ENCODE assay signal across 28 cellular contexts in genomic region chr6:81049425-81050042, GRCh38.
DNase-seq lines count a peak whose midpoint lies in the region; ATAC-seq, FAIRE-seq and TF ChIP-seq lines count a peak whose summit lies in the region.
"Had no signal": no experiment of that assay in that cellular context is flagged by ENCODE, and none has a peak within 500 bp of the region (broad histone marks: within the 10 kb centered on the region; RNA-seq: fewer than 3 reads in every experiment).

No MANE protein-coding gene starts in this region.

- CTCF ChIA-PET in HepG2 (lab: Yijun Ruan, JAX; ENCODE audit: low intra/inter-chr PET ratio, low total read pairs): no interaction called here

- no peak overlapping the region for H3K4me3 Mint-ChIP-seq in astrocyte (ENCODE audit: unreplicated experiment)
- H3K4me3 Mint-ChIP-seq: activated CD8-positive, alpha-beta T cell treated with anti-CD3 and anti-CD28 coated beads, Interleukin-2, amount 10 ng/mL, durations not matched to agents 7 days and 5 days; CD14-positive monocyte; stimulated activated naive B cell treated with anti-CD40 and anti-IgM and Interleukin-4, amounts not matched to agents 10 μg/mL and 1 μg/mL and 100 μg/mL, for 72 hours had no signal

- H3K79me2 ChIP-seq in HepG2 (ENCODE audit: insufficient read depth, low read length) (no peaks in the 10 kb centered on the region), astrocyte (ENCODE audit: insufficient read depth, low read length) (no peaks in the 10 kb centered on the region)

- H3K9me3 Mint-ChIP-seq in astrocyte (ENCODE audit: unreplicated experiment): no peaks in the 10 kb centered on the region

- TF ChIP-seq CTCF in HepG2 (CRISPR knock-in tag; IDR thresholded peaks at IDR 0.05): no peak
- no peak for TF ChIP-seq CTCF in right lobe of liver (IDR thresholded peaks at IDR 0.05)
- TF ChIP-seq CTCF in astrocyte (IDR thresholded peaks at IDR 0.05; ENCODE audit: insufficient read depth, low read depth, low read length): no peak
- TF ChIP-seq CTCF in fibroblast of the aortic adventitia (IDR thresholded peaks at IDR 0.05; ENCODE audit: insufficient read depth, low read length): no peak

- DNase-seq in HepG2 (ENCODE audit: low spot score): no peak
- DNase-seq in right lobe of liver: no peak
- DNase-seq in astrocyte (ENCODE audit: low read depth): peak; percentile 50
- peak; percentile 48 for DNase-seq in fibroblast of the aortic adventitia (ENCODE audit: low read depth)
- no peak for DNase-seq in stimulated activated CD4-positive, alpha-beta T cell treated with anti-CD3 and anti-CD28 coated beads, Interleukin-2, amount 100 ng/mL, for 48 hours
- no peak for DNase-seq in NCI-H2029 treated with DMSO at 0.1 percent for 48 hours (lab: John Stamatoyannopoulos, UW)
- DNase-seq in activated CD4-positive, alpha-beta T cell treated with anti-CD3 and anti-CD28 coated beads for 4 hours: no peak
- DNase-seq: activated CD4-positive, CD25-positive, alpha-beta regulatory T cell treated with anti-CD3 and anti-CD28 coated beads, Interleukin-2, amount 50 U/mL, for 72 hours; activated CD8-positive, alpha-beta T cell treated with anti-CD3 and anti-CD28 coated beads, Interleukin-2, amount 10 ng/mL, durations not matched to agents 7 days and 5 days; activated effector memory CD4-positive, alpha-beta T cell treated with Interleukin-2 at 50 U/mL for 16 hours; activated T-cell treated with anti-CD3 and anti-CD28 coated beads for 4 hours; brain microvascular endothelial cell; colonic mucosa; DMS153; GF-D8; kidney; MV-4-11; NCI-H146; NCI-H526 treated with DMSO at 0.1 percent for 48 hours; occipital lobe; RPMI8226; stimulated activated CD4-positive, alpha-beta T cell treated with anti-CD3 and anti-CD28 coated beads, Interleukin-4, amount 100 ng/mL, for 1 hour; stimulated activated naive B cell treated with anti-CD40 and anti-IgM and Interleukin-4, amounts not matched to agents 10 μg/mL and 1 μg/mL and 100 μg/mL, for 72 hours had no signal

- FAIRE-seq in HepG2 (lab: Jason Lieb, UNC) (no peak), astrocyte (lab: Jason Lieb, UNC) (no peak)
- FAIRE-seq: kidney had no signal

- no peaks in the 10 kb centered on the region for H3K36me3 Mint-ChIP-seq in astrocyte (ENCODE audit: low read depth, unreplicated experiment)
- H3K36me3 Mint-ChIP-seq: CD14-positive monocyte; stimulated activated naive B cell treated with anti-CD40 and anti-IgM and Interleukin-4, amounts not matched to agents 10 μg/mL and 1 μg/mL and 100 μg/mL, for 72 hours had no signal

- no peak overlapping the region for H3K4me3 ChIP-seq in HepG2 (replicated peaks in 1 of 3; ENCODE audit: insufficient read depth in 1 of 3, low read depth in 2 of 3, low read length in 3 of 3)
- H3K4me3 ChIP-seq in right lobe of liver: no peak overlapping the region
- no peak overlapping the region for H3K4me3 ChIP-seq in astrocyte (ENCODE audit: insufficient read depth, low read depth, low read length)
- no peak overlapping the region for H3K4me3 ChIP-seq in fibroblast of the aortic adventitia (ENCODE audit: low read depth, low read length)
- H3K4me3 ChIP-seq: colonic mucosa, esophagus muscularis mucosa, suprapubic skin had no signal

- no peak for TF ChIP-seq RAD21 in HepG2 (CRISPR knock-in tag; IDR thresholded peaks at IDR 0.05)

- no CpG with 5 or more reads among the region's 2 CpGs for WGBS in HepG2 (ENCODE audit: low lambda C conversion rate)
- WGBS in right lobe of liver (ENCODE audit: insufficient coverage, low coverage, low lambda C conversion rate, missing lambda C conversion rate): 40% methylated on average over 2 of the region's 2 CpGs

- H3K36me3 ChIP-seq in HepG2 (replicated peaks in 1 of 2; ENCODE audit: control insufficient read depth in 1 of 2, insufficient read depth in 2 of 2, low read length in 2 of 2) (no peaks in the 10 kb centered on the region), right lobe of liver (no peaks in the 10 kb centered on the region), astrocyte (ENCODE audit: insufficient read depth, low read length) (no peaks in the 10 kb centered on the region)
- H3K36me3 ChIP-seq: brain microvascular endothelial cell, colonic mucosa, esophagus muscularis mucosa, suprapubic skin had no signal

- H3K9me3 ChIP-seq in HepG2 (ENCODE audit: low read length) (peaks cover 5% of the 10 kb centered on the region; the same call in 1 of the 2 replicates), right lobe of liver (no peaks in the 10 kb centered on the region), astrocyte (ENCODE audit: insufficient read depth, low read depth, low read length) (no peaks in the 10 kb centered on the region)
- H3K9me3 ChIP-seq: colonic mucosa, esophagus muscularis mucosa, suprapubic skin had no signal

- ATAC-seq in HepG2 (no peak), right lobe of liver (no peak), HG02571 (IDR thresholded peaks at IDR 0.05; ENCODE audit: unreplicated experiment) (no peak)
- ATAC-seq: activated CD8-positive, alpha-beta T cell treated with anti-CD3 and anti-CD28 coated beads, Interleukin-2, amount 10 ng/mL, durations not matched to agents 7 days and 5 days; stimulated activated naive B cell treated with anti-CD40 and anti-IgM and Interleukin-4, amounts not matched to agents 10 μg/mL and 1 μg/mL and 100 μg/mL, for 72 hours had no signal

- intact Hi-C loops in HepG2 (cut with micrococcal nuclease; ENCODE audit: unreplicated experiment) (no loop called here), right lobe of liver (cut with DNase I) (no loop called here)

- no peak for TF ChIP-seq EP300 in HepG2 (IDR thresholded peaks at IDR 0.05; ENCODE audit: low read depth in 2 of 2, low read length in 2 of 2)
- TF ChIP-seq EP300 in HepG2 (CRISPR knock-in tag; IDR thresholded peaks at IDR 0.05; ENCODE audit: borderline replicate concordance): no peak

- H3K4me2 ChIP-seq in HepG2 (ENCODE audit: low read depth, low read length) (no peak overlapping the region), astrocyte (ENCODE audit: low read length) (no peak overlapping the region)
- H3K4me2 ChIP-seq: KMS-11 had no signal

- H3K4me1 Mint-ChIP-seq in astrocyte (ENCODE audit: low read depth, unreplicated experiment): no peaks in the 10 kb centered on the region
- H3K4me1 Mint-ChIP-seq: CD14-positive monocyte; stimulated activated naive B cell treated with anti-CD40 and anti-IgM and Interleukin-4, amounts not matched to agents 10 μg/mL and 1 μg/mL and 100 μg/mL, for 72 hours had no signal

- no peak overlapping the region for H2AFZ ChIP-seq in HepG2 (ENCODE audit: low read length)
- H2AFZ ChIP-seq in astrocyte (ENCODE audit: low read depth, low read length): no peak overlapping the region

- POLR2A ChIA-PET in HepG2 (lab: Yijun Ruan, JAX): no interaction called here

- in situ Hi-C loops in HepG2 (cut with HindIII; ENCODE audit: extremely low pct_ligation_motif_present, low pct_unique_long_range_greater_than_20kb): no loop called here

- no peaks in the 10 kb centered on the region for H3K27me3 Mint-ChIP-seq in astrocyte (ENCODE audit: low read depth, unreplicated experiment)
- H3K27me3 Mint-ChIP-seq: stimulated activated naive B cell treated with anti-CD40 and anti-IgM and Interleukin-4, amounts not matched to agents 10 μg/mL and 1 μg/mL and 100 μg/mL, for 72 hours had no signal

- H3K4me1 ChIP-seq in HepG2 (ENCODE audit: insufficient read depth, low read length) (no peaks in the 10 kb centered on the region), right lobe of liver (no peaks in the 10 kb centered on the region), astrocyte (ENCODE audit: insufficient read depth, low read length) (no peaks in the 10 kb centered on the region)
- H3K4me1 ChIP-seq: colonic mucosa, esophagus muscularis mucosa, suprapubic skin had no signal

- H3K27ac ChIP-seq in HepG2 (ENCODE audit: extremely low read length, insufficient read depth, low read length) (no peak overlapping the region), right lobe of liver (no peak overlapping the region), astrocyte (ENCODE audit: low read depth, low read length) (no peak overlapping the region)
- H3K27ac ChIP-seq: brain microvascular endothelial cell, colonic mucosa, esophagus muscularis mucosa, KMS-11, suprapubic skin had no signal

- no TSS peak for BruUV-seq in HepG2 (replicated peaks; lab: Mats Ljungman, UMichigan)

- H3K9ac ChIP-seq in HepG2 (ENCODE audit: insufficient read depth, low read depth, low read length): no peak overlapping the region
- no peak overlapping the region for H3K9ac ChIP-seq in astrocyte (ENCODE audit: low read length)
- H3K9ac ChIP-seq: KMS-11 had no signal

- H3K27me3 ChIP-seq in HepG2 (ENCODE audit: control insufficient read depth in 1 of 2, insufficient read depth in 2 of 2, low read length in 2 of 2) (no peaks in the 10 kb centered on the region), right lobe of liver (no peaks in the 10 kb centered on the region), astrocyte (ENCODE audit: insufficient read depth, low read length) (no peaks in the 10 kb centered on the region)
- H3K27me3 ChIP-seq: brain microvascular endothelial cell, colonic mucosa, esophagus muscularis mucosa, suprapubic skin had no signal

- TF ChIP-seq POLR2A in HepG2 (IDR thresholded peaks at IDR 0.05; ENCODE audit: insufficient read depth in 1 of 2, low read depth in 2 of 2, low read length in 2 of 2) (no peak), right lobe of liver (IDR thresholded peaks at IDR 0.05) (no peak)

- H4K20me1 ChIP-seq in HepG2 (ENCODE audit: insufficient read depth, low read length): no peaks in the 10 kb centered on the region
- no peaks in the 10 kb centered on the region for H4K20me1 ChIP-seq in astrocyte (ENCODE audit: insufficient read depth, low read length)

- H3K27ac Mint-ChIP-seq in astrocyte (ENCODE audit: unreplicated experiment): no peak overlapping the region
- H3K27ac Mint-ChIP-seq: activated CD8-positive, alpha-beta T cell treated with anti-CD3 and anti-CD28 coated beads, Interleukin-2, amount 10 ng/mL, durations not matched to agents 7 days and 5 days; CD14-positive monocyte; stimulated activated naive B cell treated with anti-CD40 and anti-IgM and Interleukin-4, amounts not matched to agents 10 μg/mL and 1 μg/mL and 100 μg/mL, for 72 hours had no signal

TF ChIP-seq in HepG2, 621 proteins besides CTCF, POLR2A, EP300 and RAD21:
- TF ChIP-seq MAFK (conservative IDR thresholded peaks at IDR 0.05 in 1 of 2, IDR thresholded peaks at IDR 0.05 in 1 of 2; ENCODE audit: low read length in 2 of 2) (peak; percentile 65 to 81), ZNF496 (CRISPR knock-in tag; IDR thresholded peaks at IDR 0.05; ENCODE audit: insufficient replicate concordance) (no peak), SMAD1 (CRISPR knock-in tag; IDR thresholded peaks at IDR 0.05; ENCODE audit: borderline replicate concordance, low read depth) (no peak), MAFF (IDR thresholded peaks at IDR 0.05; ENCODE audit: low read depth, low read length) (peak; percentile 70), KDM4B (CRISPR knock-in tag; IDR thresholded peaks at IDR 0.05) (no peak)

Comparison
In these comparisons a context has a peak if more than half of its experiments do, and no peak if none do; other contexts are left out.
1. DNase-seq: peak in astrocyte (single experiment) and fibroblast of the aortic adventitia (single experiment); none in HepG2 (single experiment), right lobe of liver (0 of 3), stimulated activated CD4-positive, alpha-beta T cell treated with anti-CD3 and anti-CD28 coated beads, Interleukin-2, amount 100 ng/mL, for 48 hours (0 of 2), NCI-H2029 treated with DMSO at 0.1 percent for 48 hours (single experiment) and activated CD4-positive, alpha-beta T cell treated with anti-CD3 and anti-CD28 coated beads for 4 hours (0 of 2).